In the genomic region with DNA sequence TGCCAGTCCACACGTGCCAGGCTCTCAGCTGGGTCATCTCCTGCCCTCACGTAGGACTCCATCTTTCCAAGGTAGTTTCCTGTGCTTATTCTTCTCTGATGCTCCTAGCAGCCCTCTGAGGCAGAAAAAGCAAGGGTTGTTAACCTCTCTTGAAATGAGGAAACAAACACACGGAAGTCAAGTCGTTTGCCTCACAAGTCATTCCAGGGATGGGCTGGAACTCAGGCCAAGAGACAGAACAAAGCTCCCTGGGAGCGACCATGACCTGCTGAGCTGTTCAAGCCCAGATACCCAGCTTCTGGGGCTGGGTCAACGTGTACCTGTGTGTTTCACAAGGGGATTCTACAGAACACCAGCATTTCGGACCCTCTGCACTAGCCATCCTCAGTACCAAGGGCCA, we compare ENCODE assay signal across 13 cellular contexts. TPM values are rescaled to one million over a fixed set of nuclear protein-coding genes. Genes with fewer than 3 reads are reported as not detected.
DNase-seq lines count a peak whose midpoint lies in the region; ATAC-seq and TF ChIP-seq lines count a peak whose summit lies in the region.
"Had no signal": no experiment of that assay in that cellular context is flagged by ENCODE, and none has a peak within 500 bp of the region (broad histone marks: within the 10 kb centered on the region; RNA-seq: fewer than 3 reads in every experiment).

No MANE protein-coding gene starts in this region.

- no peak for DNase-seq in AG04450 (ENCODE audit: low read depth, low spot score)
- no peak for DNase-seq in RWPE1 (ENCODE audit: low spot score)
- DNase-seq in fibroblast of lung (ENCODE audit: low read depth in 2 of 2), result peak in 1 of 2 donors; percentile 24
- no peak for DNase-seq in psoas muscle
- no peak for DNase-seq in lower lobe of right lung
- DNase-seq in T-helper 1 cell, result no peak
- no peak for DNase-seq in NCI-H1694 (lab: John Stamatoyannopoulos, UW)
- no peak for DNase-seq in NCI-H187 treated with DMSO at 0.1 percent for 48 hours (lab: John Stamatoyannopoulos, UW)
- DNase-seq: DMS79; NCI-H2227 treated with DMSO at 0.1 percent for 48 hours; pancreas; stimulated activated CD4-positive, alpha-beta T cell treated with anti-CD3 and anti-CD28 coated beads, Interleukin-4, amount 100 ng/mL, for 24 hours; stimulated activated naive CD8-positive, alpha-beta T cell treated with anti-CD3 and anti-CD28 coated beads, Interleukin-15, amount 100 ng/mL, for 72 hours had no signal

- H3K4me3 ChIP-seq in AG04450 (ENCODE audit: low read depth, low read length), result no peak overlapping the region
- H3K4me3 ChIP-seq in fibroblast of lung (replicated peaks in 1 of 4; ENCODE audit: control extremely low read depth in 1 of 4, insufficient read depth in 1 of 4, low read depth in 3 of 4, low read length in 4 of 4), result no peak overlapping the region
- peak overlapping the region; percentile 19 for H3K4me3 ChIP-seq in psoas muscle
- no peak overlapping the region for H3K4me3 ChIP-seq in lower lobe of right lung
- H3K4me3 ChIP-seq: pancreas had no signal

- TF ChIP-seq CTCF in AG04450 (IDR thresholded peaks at IDR 0.05; ENCODE audit: low read depth, low read length) (no peak), RWPE1 (conservative IDR thresholded peaks at IDR 0.05; ENCODE audit: low read depth) (no peak), fibroblast of lung (conservative IDR thresholded peaks at IDR 0.05 in 1 of 2, IDR thresholded peaks at IDR 0.05 in 1 of 2; ENCODE audit: low read depth in 1 of 2, low read length in 2 of 2) (no peak), psoas muscle (IDR thresholded peaks at IDR 0.05) (no peak), lower lobe of right lung (IDR thresholded peaks at IDR 0.05) (no peak)

- intact Hi-C loops in psoas muscle (cut with DNase I) (loop anchor here in 1 of 2 donors (2.0 kb wide), 1 partner anchor 19 kb away; no protein-coding TSS in a partner anchor), lower lobe of right lung (cut with DNase I) (no loop called here)

- no peaks in the 10 kb centered on the region for H4K20me1 ChIP-seq in fibroblast of lung (ENCODE audit: control insufficient read depth, extremely low read depth, insufficient read depth, low read length)

- H3K27me3 ChIP-seq in AG04450 (ENCODE audit: control insufficient read depth, insufficient read depth, low read length) (no peaks in the 10 kb centered on the region), fibroblast of lung (ENCODE audit: control insufficient read depth, insufficient read depth, low read length) (no peaks in the 10 kb centered on the region), psoas muscle (ENCODE audit: insufficient read depth in 3 of 3, low read length in 2 of 3) (no peaks in the 10 kb centered on the region), lower lobe of right lung (ENCODE audit: low read depth) (no peaks in the 10 kb centered on the region)
- H3K27me3 ChIP-seq: pancreas had no signal

- H3K4me1 ChIP-seq in fibroblast of lung (ENCODE audit: control insufficient read depth, extremely low read depth, insufficient read depth, low read length) (peaks cover 30% of the 10 kb centered on the region), psoas muscle (peaks cover 84% of the 10 kb centered on the region), lower lobe of right lung (peaks cover 12% of the 10 kb centered on the region)
- H3K4me1 ChIP-seq: pancreas had no signal

- CTCF ChIA-PET in AG04450 (lab: Charles Lee), result interaction anchor here (1.2 kb wide), 2 partner anchors 40 to 231 kb away, joined by 4 to 8 read pairs; no protein-coding TSS in a partner anchor
- CTCF ChIA-PET in RWPE1 (lab: Yijun Ruan, JAX), result interaction anchor here (0.5 kb wide), 1 partner anchor 133 kb away, joined by 3 read pairs; no protein-coding TSS in a partner anchor

- no peaks in the 10 kb centered on the region for H3K79me2 ChIP-seq in fibroblast of lung (ENCODE audit: control insufficient read depth, insufficient read depth, low read length)

- ATAC-seq in psoas muscle (peak in 1 of 4 donors; percentile 0), lower lobe of right lung (no peak)
- ATAC-seq: stimulated activated naive CD8-positive, alpha-beta T cell treated with anti-CD3 and anti-CD28 coated beads, Interleukin-15, amount 100 ng/mL, for 72 hours had no signal

- peak overlapping the region; percentile 47 for H3K27ac ChIP-seq in AG04450 (ENCODE audit: low read depth, low read length)
- H3K27ac ChIP-seq in RWPE1, result peak overlapping the region; percentile 78
- H3K27ac ChIP-seq in fibroblast of lung (ENCODE audit: insufficient read depth, low read length), result peak overlapping the region; percentile 83
- peak overlapping the region; percentile 98 for H3K27ac ChIP-seq in psoas muscle
- H3K27ac ChIP-seq in lower lobe of right lung, result no peak overlapping the region
- H3K27ac ChIP-seq: pancreas had no signal

- H3K36me3 ChIP-seq in fibroblast of lung (ENCODE audit: control insufficient read depth, insufficient read depth, low read length) (no peaks in the 10 kb centered on the region), psoas muscle (ENCODE audit: insufficient read depth in 1 of 2, low read depth in 1 of 2) (peaks cover 0 to 6% of the 10 kb centered on the region in 2 donors), lower lobe of right lung (no peaks in the 10 kb centered on the region)
- H3K36me3 ChIP-seq: pancreas had no signal

- H3K9me3 ChIP-seq in AG04450 (ENCODE audit: control insufficient read depth, insufficient read depth, low read length) (no peaks in the 10 kb centered on the region), fibroblast of lung (ENCODE audit: control insufficient read depth, insufficient read depth, low read depth, low read length) (no peaks in the 10 kb centered on the region), psoas muscle (no peaks in the 10 kb centered on the region), lower lobe of right lung (no peaks in the 10 kb centered on the region)
- H3K9me3 ChIP-seq: pancreas had no signal

- POLR2A ChIA-PET in AG04450 (lab: Yijun Ruan, JAX) (interaction anchor here (1.2 kb wide), 1 partner anchor 40 kb away, joined by 4 read pairs; no protein-coding TSS in a partner anchor), RWPE1 (lab: Yijun Ruan, JAX; ENCODE audit: low non-redundant PET) (no interaction called here)

- 28 to 51% (median 30%) methylated on average over 7 of the region's 7 CpGs for WGBS in psoas muscle, 3 donors

- no peak overlapping the region for H3K4me2 ChIP-seq in fibroblast of lung (ENCODE audit: extremely low read depth, insufficient read depth, low read length)

- no peak overlapping the region for H3K9ac ChIP-seq in fibroblast of lung (ENCODE audit: insufficient read depth, low read length)

- no peak overlapping the region for H2AFZ ChIP-seq in fibroblast of lung (ENCODE audit: low read length)

RNA-seq across cellular contexts. Expression of gene SRL, which starts 28.2 kb away (rescaled TPM):
- 0.05 TPM in 2 replicates for polyA plus RNA-seq in AG04450 (2011; rRNA removed)
- polyA minus RNA-seq in AG04450 (2011; rRNA and poly(A)+ RNA removed), result 0.09 and 0.14 TPM in 2 replicates
- total RNA-seq in fibroblast of lung, result under 0.01 and 0.17 TPM in 2 replicates
- polyA plus RNA-seq in fibroblast of lung, result 0.07 TPM in 2 replicates
- 0.03 and 0.06 TPM in 2 replicates for polyA plus RNA-seq in fibroblast of lung (2012)
- not detected in 2 replicates for polyA minus RNA-seq in fibroblast of lung (ENCODE audit: low replicate concordance)
- total RNA-seq in psoas muscle, result 100 to 1,000 TPM; 305 to 552 (median 476) TPM
- 100 to 1,000 TPM; 196 to 276 (median 206) TPM for polyA plus RNA-seq in psoas muscle
- total RNA-seq in lower lobe of right lung, result 1.4 TPM

RNA-seq across cellular contexts. Expression of gene TFAP4, which starts 59.1 kb away (rescaled TPM):
- 2.9 and 3.9 TPM in 2 replicates for polyA plus RNA-seq in AG04450 (2011; rRNA removed)
- 17.8 and 32.9 TPM in 2 replicates for polyA minus RNA-seq in AG04450 (2011; rRNA and poly(A)+ RNA removed)
- total RNA-seq in fibroblast of lung, result 8.2 and 8.9 TPM in 2 replicates
- 3.5 and 6.6 TPM in 2 replicates for polyA plus RNA-seq in fibroblast of lung
- 6.8 and 9.5 TPM in 2 replicates for polyA plus RNA-seq in fibroblast of lung (2012)
- 7.0 and 9.8 TPM in 2 replicates for polyA minus RNA-seq in fibroblast of lung (ENCODE audit: low replicate concordance)
- total RNA-seq in psoas muscle, result 1 to 10 TPM; 3.8 to 5.7 (median 4.5) TPM
- polyA plus RNA-seq in psoas muscle, result 1 to 10 TPM; 3.0 to 8.2 (median 7.0) TPM
- total RNA-seq in lower lobe of right lung, result 12.9 TPM

Comparison
In these comparisons a context has a peak if more than half of its experiments do, and no peak if none do; other contexts are left out.
1. RNA of gene SRL, which starts 28.2 kb away (total RNA-seq): 305 to 552 TPM in psoas muscle; 1.4 TPM in lower lobe of right lung (single experiment) and under 0.01 to 0.17 TPM in fibroblast of lung; every median in the first group is over 100 times any median in the second.